In genomic region chr12:83465632-83466031, GRCh38 we compare ENCODE assay signal across 31 cellular contexts.
"Had no signal": no experiment of that assay in that cellular context is flagged by ENCODE, and none has a peak within 500 bp of the region (broad histone marks: within the 10 kb centered on the region; RNA-seq: fewer than 3 reads in every experiment).

No MANE protein-coding gene starts in this region.

- H3K36me3 ChIP-seq: ascending aorta, breast epithelium, cardiac muscle cell, colonic mucosa, esophagus squamous epithelium, gastroesophageal sphincter, heart right ventricle had no signal

- DNase-seq: activated CD4-positive, alpha-beta memory T cell treated with anti-CD3 and anti-CD28 coated beads, Interleukin-2, amount 10 ng/mL, durations not matched to agents 7 days and 5 days; activated CD4-positive, alpha-beta T cell treated with anti-CD3 and anti-CD28 coated beads for 1 hour; activated CD4-positive, alpha-beta T cell treated with anti-CD3 and anti-CD28 coated beads for 4 hours; activated CD4-positive, alpha-beta T cell treated with anti-CD3 and anti-CD28 coated beads, Interleukin-2, amount 10 ng/mL, durations not matched to agents 7 days and 5 days; activated CD4-positive, alpha-beta T cell treated with anti-CD3 and anti-CD28 coated beads, Interleukin-2, amount 50 U/mL, for 4 hours; activated CD8-positive, alpha-beta memory T cell treated with anti-CD3 and anti-CD28 coated beads, Interleukin-2, amount 50 U/mL, for 48 hours; activated gamma-delta T cell; activated naive CD4-positive, alpha-beta T cell; activated naive CD4-positive, alpha-beta T cell treated with anti-CD3 and anti-CD28 coated beads, Interleukin-2, amount 10 ng/mL, durations not matched to agents 7 days and 5 days; activated naive CD8-positive, alpha-beta T cell treated with anti-CD3 and anti-CD28 coated beads, Interleukin-2, amount 10 ng/mL, durations not matched to agents 7 days and 5 days; activated T-cell treated with anti-CD3 and anti-CD28 coated beads for 4 hours; activated T-cell treated with anti-CD3 and anti-CD28 coated beads, Interleukin-2, amount 50 U/mL, for 24 hours; activated T-cell treated with anti-CD3 and anti-CD28 coated beads, Interleukin-2, amount 50 U/mL, for 72 hours; central memory CD4-positive, alpha-beta T cell; cerebellar nuclear complex; colonic mucosa; effector CD8-positive, alpha-beta T cell; esophagus squamous epithelium; foreskin melanocyte; heart right ventricle; T-helper 2 cell had no signal

- H3K4me3 ChIP-seq: ascending aorta, breast epithelium, colonic mucosa, esophagus squamous epithelium, gastroesophageal sphincter, heart right ventricle had no signal

- FAIRE-seq: endometrium, endothelial cell of umbilical vein had no signal

- H3K9me3 ChIP-seq: ascending aorta, breast epithelium, colonic mucosa, esophagus squamous epithelium, gastroesophageal sphincter had no signal

- H3K27ac ChIP-seq: ascending aorta, breast epithelium, cardiac muscle cell, colonic mucosa, epithelial cell of prostate, esophagus squamous epithelium, gastroesophageal sphincter, heart right ventricle, VCaP had no signal

- ATAC-seq: activated naive CD4-positive, alpha-beta T cell treated with anti-CD3 and anti-CD28 coated beads, Interleukin-2, amount 50 U/mL, for 72 hours; activated T-cell treated with anti-CD3 and anti-CD28 coated beads, Interleukin-2, amount 50 U/mL, for 72 hours; gastroesophageal sphincter; heart right ventricle; WTC11 had no signal

- H3K4me1 ChIP-seq: ascending aorta, breast epithelium, colonic mucosa, esophagus squamous epithelium, gastroesophageal sphincter had no signal

- H3K27me3 ChIP-seq: ascending aorta, breast epithelium, cardiac muscle cell, colonic mucosa, esophagus squamous epithelium, gastroesophageal sphincter, heart right ventricle had no signal
